In the genomic region with DNA sequence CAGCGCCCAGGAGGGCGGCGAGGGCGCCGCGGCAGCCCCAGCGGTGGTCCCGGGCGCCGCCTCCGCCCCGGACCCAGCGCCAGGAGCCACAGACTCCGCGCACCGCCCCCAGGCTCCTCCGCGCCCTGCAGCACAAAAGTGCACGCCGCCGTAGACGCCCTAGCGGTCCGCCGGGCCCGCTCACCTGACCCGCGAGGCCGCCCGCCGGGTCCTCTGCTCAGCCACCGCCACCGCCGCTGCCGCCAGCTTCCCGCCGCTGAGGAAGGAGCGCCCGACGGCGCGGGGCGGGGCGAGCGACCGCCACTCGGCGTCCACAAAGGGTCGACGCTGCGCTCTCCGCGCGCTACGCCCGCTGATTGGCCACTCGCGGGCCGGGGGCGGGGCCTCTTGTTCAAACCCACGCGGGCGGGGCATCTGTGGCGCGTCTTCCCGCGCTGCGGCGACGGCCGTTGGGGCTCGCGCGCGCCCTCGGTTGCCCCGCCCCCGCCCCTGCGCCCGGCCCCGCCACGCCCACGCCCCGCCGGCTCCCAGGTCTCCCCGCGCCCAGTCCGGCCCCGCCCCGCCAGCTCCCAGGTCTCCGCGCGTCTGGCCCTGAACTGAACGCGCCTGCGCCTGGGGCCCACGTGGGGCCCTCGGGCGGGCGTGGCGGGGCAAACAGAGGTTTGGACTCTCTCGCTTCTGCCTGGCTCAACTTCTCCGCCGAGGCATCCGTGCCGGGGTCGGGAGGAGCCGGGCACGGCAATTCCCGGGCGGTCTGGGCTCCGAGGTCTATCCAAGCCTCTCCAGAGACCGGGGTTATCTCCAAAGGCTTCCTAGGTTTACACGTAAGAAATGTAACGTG, we compare ENCODE assay signal across 8 cellular contexts. TPM values are rescaled to one million over a fixed set of nuclear protein-coding genes. Genes with fewer than 3 reads are reported as not detected.
DNase-seq lines count a peak whose midpoint lies in the region; ATAC-seq and TF ChIP-seq lines count a peak whose summit lies in the region.

Gene CDCA4 (minus strand): TSS at position 269 of the 841 bp plus-strand sequence. CDS start 9,154 bp downstream, outside the sequence.

- ATAC-seq in GM18858 (IDR thresholded peaks at IDR 0.05; ENCODE audit: unreplicated experiment): peak; percentile 57
- peak; percentile 69 for ATAC-seq in HG03066 (IDR thresholded peaks at IDR 0.05; ENCODE audit: low read depth, unreplicated experiment)

- peak within 1 kb of the TSS; percentile 86 to 96 (median 89) for H3K27ac Mint-ChIP-seq in brain

- H3K4me3 Mint-ChIP-seq in brain: peak within 1 kb of the TSS; percentile 90 to 96 (median 94)

- peak within 1 kb of the TSS; percentile 99 for H3K4me2 ChIP-seq in skeletal muscle satellite cell (ENCODE audit: low read length)

- no peaks in the 10 kb centered on the region for H3K27me3 ChIP-seq in skeletal muscle satellite cell (ENCODE audit: control insufficient read depth, insufficient read depth, low read length)

- DNase-seq in 8988T (peak; percentile 98), NCI-H2107 treated with DMSO at 0.1 percent for 48 hours (lab: John Stamatoyannopoulos, UW; ENCODE audit: unreplicated experiment) (peak; percentile 99), UCSD-AML1 (lab: John Stamatoyannopoulos, UW; ENCODE audit: unreplicated experiment) (peak; percentile 99)

- H3K4me1 ChIP-seq in skeletal muscle satellite cell (ENCODE audit: control insufficient read depth, insufficient read depth, low read length): peaks cover 74% of the 10 kb centered on the region

- H3K9me3 Mint-ChIP-seq in brain: no peaks in the 10 kb centered on the region

- peaks cover 9% of the 10 kb centered on the region for H3K36me3 Mint-ChIP-seq in brain

- peak within 1 kb of the TSS; percentile 95 for H3K9ac ChIP-seq in skeletal muscle satellite cell (ENCODE audit: low read depth, low read length)

- H3K27me3 Mint-ChIP-seq in brain: peaks cover 3% of the 10 kb centered on the region

- TF ChIP-seq CTCF in brain (conservative IDR thresholded peaks at IDR 0.05): peak in 1 of 2 experiments; percentile 16

- H3K4me1 Mint-ChIP-seq in brain: peaks cover 69% of the 10 kb centered on the region

- peak within 1 kb of the TSS; percentile 84 for H3K4me3 ChIP-seq in iPS-11a (ENCODE audit: low read depth, low read length)
- peak within 1 kb of the TSS; percentile 86 for H3K4me3 ChIP-seq in skeletal muscle satellite cell (ENCODE audit: low read length)

- no peaks in the 10 kb centered on the region for H3K9me3 ChIP-seq in skeletal muscle satellite cell (replicated peaks; ENCODE audit: low read length)

- peaks cover 5% of the 10 kb centered on the region for H3K36me3 ChIP-seq in skeletal muscle satellite cell (ENCODE audit: insufficient read depth, low read length)

RNA-seq across cellular contexts. Expression of gene CDCA4, which starts in this region (rescaled TPM):
- polyA plus RNA-seq in brain (ENCODE audit: insufficient read depth, low read depth, low replicate concordance): 35.8 TPM
- 31.5 and 33.2 TPM in 2 replicates for total RNA-seq in skeletal muscle satellite cell (2012; rRNA removed)

Comparison
In these comparisons a context has a peak if more than half of its experiments do, and no peak if none do; other contexts are left out.
1. Peak in every context shown above with its lines: DNase-seq, ATAC-seq and H3K4me3 ChIP-seq.